In genomic region chr4:39367166-39367565, GRCh38 we compare ENCODE assay signal across 13 cellular contexts. TPM values are rescaled to one million over a fixed set of nuclear protein-coding genes. Genes with fewer than 3 reads are reported as not detected.
A peak's percentile ranks its signal among the peaks of the same experiment; 100 is the strongest.
DNase-seq lines count a peak whose midpoint lies in the region; ATAC-seq and TF ChIP-seq lines count a peak whose summit lies in the region.
"Had no signal": no experiment of that assay in that cellular context is flagged by ENCODE, and none has a peak within 500 bp of the region (broad histone marks: within the 10 kb centered on the region; RNA-seq: fewer than 3 reads in every experiment).

No MANE protein-coding gene starts in this region.

- peaks cover 22 to 43% (median 32%) of the 10 kb centered on the region in 4 donors for H3K4me1 Mint-ChIP-seq in CD4-positive, CD25-positive, alpha-beta regulatory T cell
- H3K4me1 Mint-ChIP-seq in activated naive CD8-positive, alpha-beta T cell (ENCODE audit: low read depth), result peaks cover 30% of the 10 kb centered on the region

- peaks cover 0 to 3% of the 10 kb centered on the region in 2 experiments for H3K9me3 ChIP-seq in CD4-positive, CD25-positive, alpha-beta regulatory T cell (ENCODE audit: control insufficient read depth in 2 of 2, low read length in 2 of 2)
- peaks cover 14% of the 10 kb centered on the region for H3K9me3 ChIP-seq in DOHH2 (ENCODE audit: control insufficient read depth, insufficient read depth, low read length)
- H3K9me3 ChIP-seq in right lobe of liver, result no peaks in the 10 kb centered on the region

- H3K27me3 ChIP-seq in CD4-positive, CD25-positive, alpha-beta regulatory T cell (ENCODE audit: control insufficient read depth, insufficient read depth, low read length), result no peaks in the 10 kb centered on the region
- H3K27me3 ChIP-seq in DOHH2 (ENCODE audit: control insufficient read depth, low read length), result no peaks in the 10 kb centered on the region
- H3K27me3 ChIP-seq in right lobe of liver, result no peaks in the 10 kb centered on the region

- ATAC-seq in CD4-positive, CD25-positive, alpha-beta regulatory T cell (ENCODE audit: low read depth in 2 of 2), result no peak
- peak; percentile 82 to 92 (median 85) for ATAC-seq in right lobe of liver

- peaks cover 6% of the 10 kb centered on the region for H3K27me3 Mint-ChIP-seq in CD4-positive, CD25-positive, alpha-beta regulatory T cell
- H3K27me3 Mint-ChIP-seq in activated naive CD8-positive, alpha-beta T cell, result no peaks in the 10 kb centered on the region

- peaks cover 4% of the 10 kb centered on the region for H3K36me3 Mint-ChIP-seq in CD4-positive, CD25-positive, alpha-beta regulatory T cell
- H3K36me3 Mint-ChIP-seq in activated naive CD8-positive, alpha-beta T cell, result peaks cover 4% of the 10 kb centered on the region

- intact Hi-C loops in right lobe of liver (cut with DNase I), result no loop called here

- peaks cover 37% of the 10 kb centered on the region for H3K4me1 ChIP-seq in CD4-positive, CD25-positive, alpha-beta regulatory T cell (ENCODE audit: control insufficient read depth, insufficient read depth, low read length, poor library complexity, severe bottlenecking)
- H3K4me1 ChIP-seq in DOHH2 (ENCODE audit: control insufficient read depth, low read length), result peaks cover 33% of the 10 kb centered on the region
- H3K4me1 ChIP-seq in right lobe of liver, result peaks cover 0 to 16% (median 4%) of the 10 kb centered on the region in 4 donors

- H3F3A ChIP-seq in DOHH2 (ENCODE audit: control insufficient read depth, insufficient read depth), result peaks cover 22% of the 10 kb centered on the region

- H3K4me3 Mint-ChIP-seq in CD4-positive, CD25-positive, alpha-beta regulatory T cell, result peak overlapping the region; percentile 90 to 99 (median 94)
- peak overlapping the region; percentile 96 for H3K4me3 Mint-ChIP-seq in activated naive CD8-positive, alpha-beta T cell

- peak; percentile 59 for TF ChIP-seq POLR2A in right lobe of liver (IDR thresholded peaks at IDR 0.05)

- no peaks in the 10 kb centered on the region for H3K36me3 ChIP-seq in CD4-positive, CD25-positive, alpha-beta regulatory T cell (ENCODE audit: control insufficient read depth, insufficient read depth, low read length)
- H3K36me3 ChIP-seq in DOHH2 (ENCODE audit: control insufficient read depth, low read length), result peaks cover 26% of the 10 kb centered on the region; the same call in 1 of the 2 replicates
- H3K36me3 ChIP-seq in right lobe of liver, result no peaks in the 10 kb centered on the region

- no peaks in the 10 kb centered on the region for H3K9me2 ChIP-seq in DOHH2 (replicated peaks; ENCODE audit: control insufficient read depth, low read length)

- DNase-seq in CD4-positive, CD25-positive, alpha-beta regulatory T cell, result no peak
- DNase-seq in right lobe of liver (peak in 2 of 3 donors; percentile 29 to 54), midbrain (lab: John Stamatoyannopoulos, UW) (no peak), T-helper 9 cell (no peak), CD1c-positive myeloid dendritic cell (ENCODE audit: extremely low spot score) (no peak), NCI-H446 (lab: John Stamatoyannopoulos, UW) (no peak)
- DNase-seq: activated T-cell treated with anti-CD3 and anti-CD28 coated beads for 4 hours, GF-D8, islet precursor cell, NCI-H1092 had no signal

- WGBS in right lobe of liver (ENCODE audit: insufficient coverage, low coverage, low lambda C conversion rate, missing lambda C conversion rate), result 40% methylated on average over 6 of the region's 6 CpGs

- H3K4me2 ChIP-seq in DOHH2 (ENCODE audit: low read length), result peak overlapping the region; percentile 79

- peak overlapping the region in 1 of 3 donors; percentile 95 for H3K27ac Mint-ChIP-seq in CD4-positive, CD25-positive, alpha-beta regulatory T cell
- H3K27ac Mint-ChIP-seq in activated naive CD8-positive, alpha-beta T cell, result peak overlapping the region; percentile 25

- TF ChIP-seq CTCF in DOHH2 (IDR thresholded peaks at IDR 0.05; ENCODE audit: low read depth, low read length, poor library complexity, severe bottlenecking), result no peak
- TF ChIP-seq CTCF in right lobe of liver (IDR thresholded peaks at IDR 0.05), result no peak

- H3K27ac ChIP-seq in CD4-positive, CD25-positive, alpha-beta regulatory T cell (ENCODE audit: insufficient read depth, low read length, poor library complexity, severe bottlenecking), result no peak overlapping the region
- H3K27ac ChIP-seq in DOHH2 (ENCODE audit: low read depth, low read length) (no peak overlapping the region), right lobe of liver (peak overlapping the region; percentile 83 to 97 (median 84))

- H4K20me1 ChIP-seq in DOHH2 (ENCODE audit: control insufficient read depth, insufficient read depth, low read depth, low read length), result no peaks in the 10 kb centered on the region

- H3K9me3 Mint-ChIP-seq in CD4-positive, CD25-positive, alpha-beta regulatory T cell, result peaks cover 0 to 16% (median 4%) of the 10 kb centered on the region in 7 donors
- peaks cover 7% of the 10 kb centered on the region for H3K9me3 Mint-ChIP-seq in activated naive CD8-positive, alpha-beta T cell (ENCODE audit: low read depth)

- peaks cover 42% of the 10 kb centered on the region for H3K79me2 ChIP-seq in DOHH2 (ENCODE audit: control insufficient read depth, low read length)

- no peak overlapping the region for H3K4me3 ChIP-seq in CD4-positive, CD25-positive, alpha-beta regulatory T cell (ENCODE audit: low read depth, low read length)
- peak overlapping the region; percentile 80; the same call in 1 of the 2 replicates for H3K4me3 ChIP-seq in DOHH2 (ENCODE audit: low read length)
- H3K4me3 ChIP-seq in right lobe of liver, result peak overlapping the region; percentile 91 to 96 (median 92)

RNA-seq across cellular contexts. Expression of gene RFC1, which starts 1.0 kb away (rescaled TPM):
- 87.1 TPM for total RNA-seq in CD4-positive, CD25-positive, alpha-beta regulatory T cell
- polyA plus RNA-seq in CD4-positive, CD25-positive, alpha-beta regulatory T cell, result 10 to 100 TPM; 27.3 to 33.9 (median 31.1) TPM
- 10 to 100 TPM; 17.5 to 29.7 (median 24.6) TPM for total RNA-seq in right lobe of liver

RNA-seq across cellular contexts. Expression of gene KLB, which starts 39.6 kb away (rescaled TPM):
- total RNA-seq in CD4-positive, CD25-positive, alpha-beta regulatory T cell, result not detected
- under 1 TPM in 2 of 4 donors, not detected in 2; 0.06 to 0.07 TPM for polyA plus RNA-seq in CD4-positive, CD25-positive, alpha-beta regulatory T cell
- 10 to 100 TPM; 12.3 to 54.5 (median 17.5) TPM for total RNA-seq in right lobe of liver
- total RNA-seq: SK-MEL-5 had no signal

Comparison
In these comparisons a context has a peak if more than half of its experiments do, and no peak if none do; other contexts are left out.
1. ATAC-seq: peak in right lobe of liver (4 of 4); none in CD4-positive, CD25-positive, alpha-beta regulatory T cell (0 of 2).
2. DNase-seq: peak in right lobe of liver (2 of 3); none in CD4-positive, CD25-positive, alpha-beta regulatory T cell (0 of 3), midbrain (single experiment), T-helper 9 cell (single experiment), CD1c-positive myeloid dendritic cell (single experiment) and NCI-H446 (0 of 2).
3. H3K27ac ChIP-seq: peak in right lobe of liver (3 of 3); none in CD4-positive, CD25-positive, alpha-beta regulatory T cell (single experiment) and DOHH2 (single experiment).
4. RNA of gene KLB, which starts 39.6 kb away (total RNA-seq): 12.3 to 54.5 TPM in right lobe of liver; not detected in CD4-positive, CD25-positive, alpha-beta regulatory T cell (single experiment); every median in the first group is over 10 times any median in the second.